ENCODE assay signal across 8 cellular contexts in the genomic region with DNA sequence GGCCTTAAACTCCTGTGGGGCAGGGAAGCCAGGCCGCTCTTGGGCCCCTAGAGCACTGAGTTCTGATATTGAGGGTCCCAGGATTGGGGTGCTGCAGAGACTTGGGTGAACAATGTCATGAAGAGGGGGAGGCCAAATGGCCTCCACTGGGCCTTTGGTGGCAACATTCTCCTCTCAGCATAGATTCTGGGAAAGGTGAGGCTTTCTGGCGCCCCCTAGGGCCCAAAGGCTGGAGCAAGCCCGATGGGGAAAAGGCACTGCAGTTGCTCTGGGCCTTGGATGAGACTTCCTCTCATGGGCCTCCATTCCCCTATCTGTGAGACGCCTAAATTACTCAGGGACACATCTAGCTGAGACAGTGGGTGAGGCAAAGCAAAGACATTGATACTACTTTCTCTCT.
DNase-seq lines count a peak whose midpoint lies in the region; ATAC-seq and TF ChIP-seq lines count a peak whose summit lies in the region.

No MANE protein-coding gene starts in this region.

- intact Hi-C loops in heart right ventricle (cut with DNase I) (loop anchor here in 1 of 10 donors (2.0 to 5.0 kb wide), 3 partner anchors 81 to 218 kb away; no protein-coding TSS in a partner anchor), Right ventricle myocardium superior (cut with DNase I) (loop anchor here (10.0 kb wide), 1 partner anchor 54 kb away; no protein-coding TSS in a partner anchor)

- no peak overlapping the region for H3K4me3 ChIP-seq in heart right ventricle

- peaks cover 0 to 31% (median 8%) of the 10 kb centered on the region in 9 donors for H3K4me1 ChIP-seq in heart right ventricle

- H3K27ac ChIP-seq in heart right ventricle: peak overlapping the region in 2 of 10 donors; percentile 58 to 65

- no peaks in the 10 kb centered on the region for H3K36me3 Mint-ChIP-seq in activated T-cell treated with anti-CD3 and anti-CD28 coated beads, Interleukin-2, amount 50 U/mL, for 72 hours (ENCODE audit: insufficient read depth in 2 of 2)
- no peaks in the 10 kb centered on the region for H3K36me3 Mint-ChIP-seq in stimulated activated naive B cell treated with anti-CD40 and anti-IgM and Interleukin-4, amounts not matched to agents 10 μg/mL and 1 μg/mL and 100 μg/mL, for 72 hours

- peaks cover 18% of the 10 kb centered on the region for H3K27me3 Mint-ChIP-seq in activated T-cell treated with anti-CD3 and anti-CD28 coated beads, Interleukin-2, amount 50 U/mL, for 72 hours (ENCODE audit: low read depth)
- H3K27me3 Mint-ChIP-seq in stimulated activated naive B cell treated with anti-CD40 and anti-IgM and Interleukin-4, amounts not matched to agents 10 μg/mL and 1 μg/mL and 100 μg/mL, for 72 hours: peaks cover 4 to 27% of the 10 kb centered on the region in 2 donors

- ATAC-seq in heart right ventricle (no peak), Right ventricle myocardium superior (ENCODE audit: poor library complexity) (no peak), GM18909 (IDR thresholded peaks at IDR 0.05; ENCODE audit: poor library complexity, unreplicated experiment) (no peak), GM21360 (IDR thresholded peaks at IDR 0.05; ENCODE audit: unreplicated experiment) (no peak)
- ATAC-seq in activated T-cell treated with anti-CD3 and anti-CD28 coated beads, Interleukin-2, amount 50 U/mL, for 72 hours (replicated peaks in 1 of 2): peak in 1 of 2 donors; percentile 34
- peak; percentile 46 to 61 for ATAC-seq in stimulated activated naive B cell treated with anti-CD40 and anti-IgM and Interleukin-4, amounts not matched to agents 10 μg/mL and 1 μg/mL and 100 μg/mL, for 72 hours (replicated peaks)

- H3K27ac Mint-ChIP-seq in activated T-cell treated with anti-CD3 and anti-CD28 coated beads, Interleukin-2, amount 50 U/mL, for 72 hours: no peak overlapping the region
- no peak overlapping the region for H3K27ac Mint-ChIP-seq in stimulated activated naive B cell treated with anti-CD40 and anti-IgM and Interleukin-4, amounts not matched to agents 10 μg/mL and 1 μg/mL and 100 μg/mL, for 72 hours

- peaks cover 7% of the 10 kb centered on the region for H3K4me1 Mint-ChIP-seq in activated T-cell treated with anti-CD3 and anti-CD28 coated beads, Interleukin-2, amount 50 U/mL, for 72 hours (ENCODE audit: low read depth)
- H3K4me1 Mint-ChIP-seq in stimulated activated naive B cell treated with anti-CD40 and anti-IgM and Interleukin-4, amounts not matched to agents 10 μg/mL and 1 μg/mL and 100 μg/mL, for 72 hours: peaks cover 1 to 2% of the 10 kb centered on the region in 2 donors

- no peaks in the 10 kb centered on the region for H3K9me3 ChIP-seq in heart right ventricle

- 57 to 59% methylated on average over 4 of the region's 4 CpGs for WGBS in heart right ventricle, 2 donors

- H3K9me3 Mint-ChIP-seq in activated T-cell treated with anti-CD3 and anti-CD28 coated beads, Interleukin-2, amount 50 U/mL, for 72 hours: no peaks in the 10 kb centered on the region
- H3K9me3 Mint-ChIP-seq in stimulated activated naive B cell treated with anti-CD40 and anti-IgM and Interleukin-4, amounts not matched to agents 10 μg/mL and 1 μg/mL and 100 μg/mL, for 72 hours: no peaks in the 10 kb centered on the region

- H3K4me3 Mint-ChIP-seq in activated T-cell treated with anti-CD3 and anti-CD28 coated beads, Interleukin-2, amount 50 U/mL, for 72 hours: no peak overlapping the region
- no peak overlapping the region for H3K4me3 Mint-ChIP-seq in stimulated activated naive B cell treated with anti-CD40 and anti-IgM and Interleukin-4, amounts not matched to agents 10 μg/mL and 1 μg/mL and 100 μg/mL, for 72 hours

- TF ChIP-seq CTCF in heart right ventricle (IDR thresholded peaks at IDR 0.05): peak; percentile 13 to 71 (median 51)

- no peaks in the 10 kb centered on the region for H3K36me3 ChIP-seq in heart right ventricle

- H3K27me3 ChIP-seq in heart right ventricle: peaks cover 0 to 6% (median 0%) of the 10 kb centered on the region in 7 donors

- DNase-seq in heart right ventricle: peak; percentile 16 to 45
- no peak for DNase-seq in Right ventricle myocardium superior
- peak; percentile 81 for DNase-seq in NCI-H146 (lab: John Stamatoyannopoulos, UW)
- DNase-seq in activated T-cell treated with anti-CD3 and anti-CD28 coated beads, Interleukin-2, amount 50 U/mL, for 72 hours: peak; percentile 57 to 66
- DNase-seq in iPS-NIHi7 (ENCODE audit: extremely low spot score): peak; percentile 81
- no peak for DNase-seq in stimulated activated naive B cell treated with anti-CD40 and anti-IgM and Interleukin-4, amounts not matched to agents 10 μg/mL and 1 μg/mL and 100 μg/mL, for 72 hours

Comparison
In these comparisons a context has a peak if more than half of its experiments do, and no peak if none do; other contexts are left out.
1. DNase-seq: peak in heart right ventricle (2 of 2), NCI-H146 (single experiment), activated T-cell treated with anti-CD3 and anti-CD28 coated beads, Interleukin-2, amount 50 U/mL, for 72 hours (2 of 2) and iPS-NIHi7 (single experiment); none in Right ventricle myocardium superior (single experiment) and stimulated activated naive B cell treated with anti-CD40 and anti-IgM and Interleukin-4, amounts not matched to agents 10 μg/mL and 1 μg/mL and 100 μg/mL, for 72 hours (single experiment).
2. ATAC-seq: peak in stimulated activated naive B cell treated with anti-CD40 and anti-IgM and Interleukin-4, amounts not matched to agents 10 μg/mL and 1 μg/mL and 100 μg/mL, for 72 hours (2 of 2); none in heart right ventricle (0 of 8), Right ventricle myocardium superior (single experiment), GM18909 (single experiment) and GM21360 (single experiment).